Comparison of ENCODE assay signal across 8 cellular contexts in the genomic region with DNA sequence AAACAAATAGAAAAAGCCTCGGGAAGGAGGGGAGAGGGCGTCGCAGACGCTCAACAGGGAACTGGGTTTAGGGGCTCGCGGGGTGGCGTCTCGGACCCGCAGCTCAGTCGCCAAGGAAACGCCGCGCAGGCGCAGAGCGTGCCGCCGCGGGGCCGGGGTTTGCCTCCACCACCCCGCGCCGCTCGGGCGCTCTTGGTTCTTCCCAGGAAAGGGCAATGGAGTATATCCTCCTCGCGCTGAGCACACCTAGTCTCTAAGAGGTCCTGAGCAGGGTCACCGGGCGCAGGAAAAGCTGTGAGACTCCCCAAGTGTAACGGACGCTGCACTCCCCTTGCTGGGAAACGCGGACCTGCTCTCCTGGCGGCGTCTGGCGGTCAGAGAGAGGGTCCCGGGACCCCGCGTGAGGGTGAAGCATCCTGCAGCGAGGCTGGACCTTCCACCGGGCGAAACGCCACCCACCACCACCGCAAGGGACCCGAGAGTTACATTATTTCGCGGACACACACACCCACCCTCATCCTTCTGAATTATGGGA. TPM values are rescaled to one million over a fixed set of nuclear protein-coding genes. Genes with fewer than 3 reads are reported as not detected.
DNase-seq lines count a peak whose midpoint lies in the region; ATAC-seq and TF ChIP-seq lines count a peak whose summit lies in the region.

No MANE protein-coding gene starts in this region.

- H3K4me3 ChIP-seq in esophagus (ENCODE audit: low read depth in 1 of 2, low read length in 2 of 2): peak overlapping the region; percentile 52 to 80
- H3K4me3 ChIP-seq in naive thymus-derived CD4-positive, alpha-beta T cell (ENCODE audit: low read length): peak overlapping the region; percentile 80
- H3K4me3 ChIP-seq in thyroid gland (replicated peaks in 1 of 3): peak overlapping the region; percentile 37 to 75 (median 73)

- peak; percentile 63 for ATAC-seq in Right ventricle myocardium inferior
- peak; percentile 43 for ATAC-seq in HG03103 (IDR thresholded peaks at IDR 0.05; ENCODE audit: low read depth, unreplicated experiment)
- peak; percentile 16 for ATAC-seq in naive thymus-derived CD4-positive, alpha-beta T cell

- no peaks in the 10 kb centered on the region for H3K36me3 ChIP-seq in esophagus (ENCODE audit: control insufficient read depth in 2 of 2, insufficient read depth in 2 of 2, low read length in 1 of 2)
- H3K36me3 ChIP-seq in naive thymus-derived CD4-positive, alpha-beta T cell (ENCODE audit: control insufficient read depth in 2 of 3, insufficient read depth in 3 of 3, low read length in 3 of 3): no peaks in the 10 kb centered on the region
- H3K36me3 ChIP-seq in thyroid gland: no peaks in the 10 kb centered on the region

- H3K9me3 Mint-ChIP-seq in naive thymus-derived CD4-positive, alpha-beta T cell: no peaks in the 10 kb centered on the region

- CTCF ChIA-PET in naive thymus-derived CD4-positive, alpha-beta T cell (lab: Charles Lee): no interaction called here

- no peaks in the 10 kb centered on the region for H3K36me3 Mint-ChIP-seq in naive thymus-derived CD4-positive, alpha-beta T cell

- H3K27ac ChIP-seq in esophagus (ENCODE audit: low read depth in 2 of 2, low read length in 1 of 2): no peak overlapping the region
- H3K27ac ChIP-seq in naive thymus-derived CD4-positive, alpha-beta T cell (ENCODE audit: low read depth, low read length): peak overlapping the region; percentile 37
- peak overlapping the region; percentile 85 to 87 (median 85) for H3K27ac ChIP-seq in thyroid gland

- TF ChIP-seq POLR2A in thyroid gland (IDR thresholded peaks at IDR 0.05): peak in 1 of 2 donors; percentile 84

- 1% methylated on average over 38 to 46 of the region's 46 CpGs for WGBS in esophagus, 2 donors
- 0 to 1% methylated on average over 25 to 29 of the region's 46 CpGs for WGBS in thyroid gland, 2 donors

- H3K9me3 ChIP-seq in esophagus (ENCODE audit: control insufficient read depth in 2 of 2, insufficient read depth in 1 of 2, low read depth in 1 of 2, low read length in 1 of 2): no peaks in the 10 kb centered on the region
- no peaks in the 10 kb centered on the region for H3K9me3 ChIP-seq in naive thymus-derived CD4-positive, alpha-beta T cell (ENCODE audit: control insufficient read depth in 2 of 3, low read length in 3 of 3)
- H3K9me3 ChIP-seq in thyroid gland: no peaks in the 10 kb centered on the region

- no peak for TF ChIP-seq CTCF in thyroid gland (IDR thresholded peaks at IDR 0.05)

- H3K4me1 ChIP-seq in esophagus (ENCODE audit: control insufficient read depth in 2 of 2, insufficient read depth in 2 of 2, low read length in 1 of 2) (peaks cover 2 to 10% of the 10 kb centered on the region in 2 donors), thyroid gland (peaks cover 8 to 25% of the 10 kb centered on the region in 2 donors)
- H3K4me1 ChIP-seq in naive thymus-derived CD4-positive, alpha-beta T cell (ENCODE audit: control insufficient read depth in 2 of 2, insufficient read depth in 2 of 2, low read length in 2 of 2): peaks cover 5 to 13% of the 10 kb centered on the region in 2 donors

- intact Hi-C loops in Right ventricle myocardium inferior (cut with DNase I) (no loop called here), cardiac septum (cut with DNase I) (no loop called here), thyroid gland (cut with DNase I) (loop anchor here (10.0 kb wide), 1 partner anchor 111 kb away; a partner anchor contains a TSS)
- intact Hi-C loops in naive thymus-derived CD4-positive, alpha-beta T cell (cut with micrococcal nuclease): loop anchor here (1.0 to 5.0 kb wide), 3 partner anchors 63 to 127 kb away; a partner anchor contains a TSS

- H3K4me1 Mint-ChIP-seq in naive thymus-derived CD4-positive, alpha-beta T cell: peaks cover 12 to 27% (median 17%) of the 10 kb centered on the region in 7 donors

- peak overlapping the region in 6 of 9 donors; percentile 17 to 70 (median 50) for H3K27ac Mint-ChIP-seq in naive thymus-derived CD4-positive, alpha-beta T cell

- H3K27me3 Mint-ChIP-seq in naive thymus-derived CD4-positive, alpha-beta T cell: peaks cover 41 to 83% (median 50%) of the 10 kb centered on the region in 5 donors

- peak overlapping the region; percentile 84 to 93 (median 92) for H3K4me3 Mint-ChIP-seq in naive thymus-derived CD4-positive, alpha-beta T cell

- no peaks in the 10 kb centered on the region for H3K27me3 ChIP-seq in esophagus (ENCODE audit: control insufficient read depth in 1 of 2, insufficient read depth in 2 of 2, low read length in 2 of 2)
- H3K27me3 ChIP-seq in naive thymus-derived CD4-positive, alpha-beta T cell (ENCODE audit: control insufficient read depth in 2 of 2, insufficient read depth in 2 of 2, low read length in 2 of 2): peaks cover 5 to 11% of the 10 kb centered on the region in 2 donors
- no peaks in the 10 kb centered on the region for H3K27me3 ChIP-seq in thyroid gland

- POLR2A ChIA-PET in naive thymus-derived CD4-positive, alpha-beta T cell (lab: Charles Lee): no interaction called here

- DNase-seq in Right ventricle myocardium inferior (ENCODE audit: missing footprints) (peak; percentile 72), cardiac septum (ENCODE audit: low spot score) (no peak), NCI-H510A (lab: John Stamatoyannopoulos, UW) (peak; percentile 47), thyroid gland (peak; percentile 88 to 89)
- DNase-seq in activated CD8-positive, alpha-beta memory T cell treated with anti-CD3 and anti-CD28 coated beads, Interleukin-2, amount 50 U/mL, for 48 hours: peak; percentile 84
- DNase-seq in naive thymus-derived CD4-positive, alpha-beta T cell: peak in 8 of 9 donors; percentile 11 to 45 (median 18)

RNA-seq across cellular contexts. Expression of a gene that starts 0.7 kb away (rescaled TPM):
- total RNA-seq in Right ventricle myocardium inferior (1.3 TPM), cardiac septum (0.16 TPM), thyroid gland (10 to 100 TPM in 3 of 4 donors, 1 to 10 TPM in 1; 4.3 to 20.6 (median 14.1) TPM)
- polyA plus RNA-seq in esophagus: under 1 TPM; 0.07 to 0.10 TPM
- under 1 TPM in 1 of 5 experiments, not detected in 4; 0.56 TPM for total RNA-seq in naive thymus-derived CD4-positive, alpha-beta T cell
- not detected for polyA plus RNA-seq in naive thymus-derived CD4-positive, alpha-beta T cell

Comparison
In these comparisons a context has a peak if more than half of its experiments do, and no peak if none do; other contexts are left out.
1. H3K27ac ChIP-seq: peak in naive thymus-derived CD4-positive, alpha-beta T cell (single experiment) and thyroid gland (3 of 3); none in esophagus (0 of 2).
2. intact Hi-C loops: an anchor here in naive thymus-derived CD4-positive, alpha-beta T cell (1.0 to 5.0 kb wide) and thyroid gland (10.0 kb wide); none called in Right ventricle myocardium inferior and cardiac septum.
3. Peak in every context shown above with its lines, with median percentiles within 50 percentile points of each other: ATAC-seq and H3K4me3 ChIP-seq.